In the genomic region with DNA sequence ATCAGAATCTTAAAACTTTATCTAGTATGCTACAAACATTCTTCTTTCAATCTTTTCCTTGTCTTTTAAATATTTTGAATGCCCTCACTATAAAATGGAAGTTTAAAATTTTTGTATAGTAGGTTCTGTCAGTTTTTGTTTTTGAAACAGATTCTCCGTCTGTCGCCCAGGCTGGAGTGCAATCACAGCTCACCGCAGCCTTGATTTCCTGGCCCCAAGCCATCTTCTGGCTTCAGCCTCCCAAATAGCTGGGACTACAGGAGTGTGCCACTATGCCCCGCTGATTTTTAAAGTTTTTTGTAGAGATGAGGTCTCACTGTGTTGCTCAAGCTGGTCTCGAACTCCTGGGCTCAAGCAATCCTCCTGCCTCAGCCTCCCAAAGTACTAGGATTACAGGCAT, we compare ENCODE assay signal across 20 cellular contexts. TPM values are rescaled to one million over a fixed set of nuclear protein-coding genes. Genes with fewer than 3 reads are reported as not detected.
DNase-seq lines count a peak whose midpoint lies in the region; ATAC-seq and TF ChIP-seq lines count a peak whose summit lies in the region.
"Had no signal": no experiment of that assay in that cellular context is flagged by ENCODE, and none has a peak within 500 bp of the region (broad histone marks: within the 10 kb centered on the region; RNA-seq: fewer than 3 reads in every experiment).

No MANE protein-coding gene starts in this region.

- H3K4me3 Mint-ChIP-seq in activated naive CD4-positive, alpha-beta T cell treated with anti-CD3 and anti-CD28 coated beads, Interleukin-2, amount 10 ng/mL, durations not matched to agents 7 days and 5 days: no peak overlapping the region
- H3K4me3 Mint-ChIP-seq: H9 had no signal

- H3K4me1 Mint-ChIP-seq in activated naive CD4-positive, alpha-beta T cell treated with anti-CD3 and anti-CD28 coated beads, Interleukin-2, amount 10 ng/mL, durations not matched to agents 7 days and 5 days: no peaks in the 10 kb centered on the region

- intact Hi-C loops in adrenal gland (cut with DNase I): no loop called here
- intact Hi-C loops in ovary (cut with DNase I): no loop called here
- intact Hi-C loops in psoas muscle (cut with DNase I): no loop called here

- H3K36me3 ChIP-seq in HEK293 (ENCODE audit: control insufficient read depth in 2 of 2, insufficient read depth in 1 of 2, low read length in 2 of 2): no peaks in the 10 kb centered on the region; a peak in 1 of 3 replicates
- H3K36me3 ChIP-seq in adrenal gland (replicated peaks in 1 of 2): peaks cover 0 to 31% of the 10 kb centered on the region in 2 donors
- H3K36me3 ChIP-seq in ovary: no peaks in the 10 kb centered on the region
- H3K36me3 ChIP-seq in psoas muscle (ENCODE audit: insufficient read depth in 1 of 2, low read depth in 1 of 2): peaks cover 2 to 67% of the 10 kb centered on the region in 2 donors

- POLR2A ChIA-PET in HEK293 (lab: Yijun Ruan, JAX): no interaction called here

- WGBS in adrenal gland, 4 donors: 45 to 52% (median 48%) methylated on average over 5 of the region's 5 CpGs
- WGBS in ovary, 3 donors: 40 to 76% (median 45%) methylated on average over 5 of the region's 5 CpGs
- 75 to 93% (median 79%) methylated on average over 5 of the region's 5 CpGs for WGBS in psoas muscle, 3 donors

- no peaks in the 10 kb centered on the region for H3K9me3 Mint-ChIP-seq in activated naive CD4-positive, alpha-beta T cell treated with anti-CD3 and anti-CD28 coated beads, Interleukin-2, amount 50 U/mL, for 72 hours
- no peaks in the 10 kb centered on the region for H3K9me3 Mint-ChIP-seq in activated naive CD4-positive, alpha-beta T cell treated with anti-CD3 and anti-CD28 coated beads, Interleukin-2, amount 10 ng/mL, durations not matched to agents 7 days and 5 days
- H3K9me3 Mint-ChIP-seq: H9 had no signal

- H3K27ac Mint-ChIP-seq in activated naive CD4-positive, alpha-beta T cell treated with anti-CD3 and anti-CD28 coated beads, Interleukin-2, amount 50 U/mL, for 72 hours: peak overlapping the region; percentile 30 to 54
- no peak overlapping the region for H3K27ac Mint-ChIP-seq in activated naive CD4-positive, alpha-beta T cell treated with anti-CD3 and anti-CD28 coated beads, Interleukin-2, amount 10 ng/mL, durations not matched to agents 7 days and 5 days

- H3K27me3 ChIP-seq in adrenal gland: no peaks in the 10 kb centered on the region
- no peaks in the 10 kb centered on the region for H3K27me3 ChIP-seq in ovary
- H3K27me3 ChIP-seq in psoas muscle (ENCODE audit: insufficient read depth in 3 of 3, low read length in 2 of 3): no peaks in the 10 kb centered on the region
- H3K27me3 ChIP-seq: BLaER1 treated with 17β-estradiol and CSF1 and Interleukin-3, amounts not matched to agents 10 nM and 100 nM had no signal

- CTCF ChIA-PET in activated naive CD4-positive, alpha-beta T cell treated with anti-CD3 and anti-CD28 coated beads, Interleukin-2, amount 10 ng/mL, durations not matched to agents 7 days and 5 days (lab: Charles Lee): no interaction called here
- CTCF ChIA-PET in HEK293 (lab: Yijun Ruan, JAX): interaction anchor here (1.3 to 1.4 kb wide), 2 partner anchors 21 to 44 kb away, joined by 3 to 4 read pairs; no protein-coding TSS in a partner anchor

- no peak for TF ChIP-seq POLR2A in adrenal gland (IDR thresholded peaks at IDR 0.05)
- TF ChIP-seq POLR2A in ovary (IDR thresholded peaks at IDR 0.05): no peak

- no peak for DNase-seq in activated naive CD4-positive, alpha-beta T cell treated with anti-CD3 and anti-CD28 coated beads, Interleukin-2, amount 50 U/mL, for 72 hours (ENCODE audit: low spot score in 2 of 2)
- DNase-seq in activated naive CD4-positive, alpha-beta T cell treated with anti-CD3 and anti-CD28 coated beads, Interleukin-2, amount 10 ng/mL, durations not matched to agents 7 days and 5 days: no peak
- DNase-seq in adrenal gland (peak; percentile 56 to 75 (median 67)), ovary (peak in 3 of 5 donors; percentile 24 to 54 (median 45)), psoas muscle (no peak), NCI-H524 treated with DMSO at 0.1 percent for 48 hours (lab: John Stamatoyannopoulos, UW) (no peak)
- DNase-seq: DND-41, H9, IMR-90, Karpas-422, NCI-H1048, NCI-H1436, NCI-H2081, NCI-H510A, NCI-H774, SHP77 treated with DMSO at 0.1 percent for 48 hours, SK-N-SH had no signal

- ATAC-seq in activated naive CD4-positive, alpha-beta T cell treated with anti-CD3 and anti-CD28 coated beads, Interleukin-2, amount 50 U/mL, for 72 hours: no peak
- no peak for ATAC-seq in psoas muscle

- H3K4me3 ChIP-seq in HEK293 (ENCODE audit: low read depth, low read length) (no peak overlapping the region), adrenal gland (no peak overlapping the region), ovary (no peak overlapping the region), psoas muscle (no peak overlapping the region)
- H3K4me3 ChIP-seq: BLaER1 treated with 17β-estradiol and CSF1 and Interleukin-3, amounts not matched to agents 10 nM and 100 nM had no signal

- TF ChIP-seq CTCF in HEK293 (tag by site-specific recombination; IDR thresholded peaks at IDR 0.05) (no peak), adrenal gland (IDR thresholded peaks at IDR 0.05) (no peak), ovary (IDR thresholded peaks at IDR 0.05) (no peak), psoas muscle (IDR thresholded peaks at IDR 0.05) (no peak)

- TF ChIP-seq EP300 in ovary (IDR thresholded peaks at IDR 0.05): no peak

- H3K27ac ChIP-seq in HEK293 (ENCODE audit: extremely low read depth, low read depth, low read length) (no peak overlapping the region), adrenal gland (peak overlapping the region in 1 of 5 donors; percentile 10), ovary (no peak overlapping the region), psoas muscle (no peak overlapping the region)
- H3K27ac ChIP-seq: HL-60 had no signal

- H3K36me3 Mint-ChIP-seq in activated naive CD4-positive, alpha-beta T cell treated with anti-CD3 and anti-CD28 coated beads, Interleukin-2, amount 50 U/mL, for 72 hours: peaks cover 6 to 16% of the 10 kb centered on the region in 2 donors
- peaks cover 61% of the 10 kb centered on the region for H3K36me3 Mint-ChIP-seq in activated naive CD4-positive, alpha-beta T cell treated with anti-CD3 and anti-CD28 coated beads, Interleukin-2, amount 10 ng/mL, durations not matched to agents 7 days and 5 days

- no peaks in the 10 kb centered on the region for H3K9me3 ChIP-seq in HEK293 (ENCODE audit: control insufficient read depth, insufficient read depth, low read depth, low read length)
- H3K9me3 ChIP-seq in adrenal gland (replicated peaks in 1 of 3): no peaks in the 10 kb centered on the region
- H3K9me3 ChIP-seq in ovary: no peaks in the 10 kb centered on the region
- H3K9me3 ChIP-seq in psoas muscle: no peaks in the 10 kb centered on the region
- H3K9me3 ChIP-seq: BLaER1 treated with 17β-estradiol and CSF1 and Interleukin-3, amounts not matched to agents 10 nM and 100 nM; SK-N-SH had no signal

- H3K4me1 ChIP-seq in HEK293 (ENCODE audit: control insufficient read depth, insufficient read depth, low read length) (peaks cover 2% of the 10 kb centered on the region; the same call in 1 of the 2 replicates), adrenal gland (replicated peaks in 1 of 2) (peaks cover 0 to 8% of the 10 kb centered on the region in 2 donors), ovary (ENCODE audit: insufficient read depth) (no peaks in the 10 kb centered on the region), psoas muscle (no peaks in the 10 kb centered on the region)

- no peaks in the 10 kb centered on the region for H3K27me3 Mint-ChIP-seq in activated naive CD4-positive, alpha-beta T cell treated with anti-CD3 and anti-CD28 coated beads, Interleukin-2, amount 10 ng/mL, durations not matched to agents 7 days and 5 days

TF ChIP-seq in HEK293, 187 proteins besides CTCF, POLR2A, EP300 and RAD21:
- TF ChIP-seq GFI1B (tag by site-specific recombination; IDR thresholded peaks at IDR 0.05) (0 out of 2 replicates have a peak, but pooled peaks have one; percentile 34), FEZF1 (tag by site-specific recombination; IDR thresholded peaks at IDR 0.05) (no peak)

RNA-seq across cellular contexts. Expression of gene PHF11, which starts 20.7 kb away (rescaled TPM):
- total RNA-seq in activated naive CD4-positive, alpha-beta T cell treated with anti-CD3 and anti-CD28 coated beads, Interleukin-2, amount 50 U/mL, for 72 hours: 100 to 1,000 TPM in 1 of 2 donors, 10 to 100 TPM in 1; 57.2 to 132 TPM
- total RNA-seq in adrenal gland (10 to 100 TPM; 23.8 to 73.9 (median 60.7) TPM), ovary (10 to 100 TPM; 25.6 to 43.5 (median 34.0) TPM), psoas muscle (10 to 100 TPM in 2 of 4 donors, 1 to 10 TPM in 2; 8.2 to 14.7 (median 10.1) TPM)
- polyA plus RNA-seq in adrenal gland (100 to 1,000 TPM in 2 of 3 donors, 10 to 100 TPM in 1; 85.0 to 136 (median 129) TPM), ovary (10 to 100 TPM; 25.5 to 57.0 TPM), psoas muscle (10 to 100 TPM in 2 of 3 donors, 1 to 10 TPM in 1; 8.8 to 17.8 (median 12.0) TPM)

Comparison
In these comparisons a context has a peak if more than half of its experiments do, and no peak if none do; other contexts are left out.
1. DNase-seq: peak in adrenal gland (7 of 7) and ovary (3 of 5); none in activated naive CD4-positive, alpha-beta T cell treated with anti-CD3 and anti-CD28 coated beads, Interleukin-2, amount 50 U/mL, for 72 hours (0 of 2), activated naive CD4-positive, alpha-beta T cell treated with anti-CD3 and anti-CD28 coated beads, Interleukin-2, amount 10 ng/mL, durations not matched to agents 7 days and 5 days (single experiment), psoas muscle (0 of 2) and NCI-H524 treated with DMSO at 0.1 percent for 48 hours (single experiment).